Comparison of ENCODE assay signal across 18 cellular contexts in genomic region chr22:22372063-22372462, GRCh38.
"Had no signal": no experiment of that assay in that cellular context is flagged by ENCODE, and none has a peak within 500 bp of the region (broad histone marks: within the 10 kb centered on the region; RNA-seq: fewer than 3 reads in every experiment).

No MANE protein-coding gene starts in this region.

- DNase-seq: colonic mucosa; dermis blood vessel endothelial cell; foreskin keratinocyte; head of caudate nucleus; hippocampal formation; kidney glomerular epithelial cell; mammary epithelial cell; naive thymus-derived CD8-positive, alpha-beta T cell; ovary; sigmoid colon; stimulated activated CD4-positive, alpha-beta T cell treated with anti-CD3 and anti-CD28 coated beads, Interleukin-12 subunit alpha, Interleukin-12 subunit beta, amount 100 ng/mL, for 4 hours; stimulated activated naive CD8-positive, alpha-beta T cell treated with anti-CD3 and anti-CD28 coated beads, Interleukin-15, Interleukin-2, amounts not matched to agents 100 U/mL and 50 U/mL, for 24 hours; upper lobe of right lung had no signal

- H3K9me3 Mint-ChIP-seq: naive thymus-derived CD8-positive, alpha-beta T cell; neural crest cell had no signal

- H3K36me3 ChIP-seq: colonic mucosa, ovary, right atrium auricular region, sigmoid colon, suprapubic skin, tibial nerve, upper lobe of right lung had no signal

- H3K4me3 Mint-ChIP-seq: naive thymus-derived CD8-positive, alpha-beta T cell; neural crest cell had no signal

- H3K36me3 Mint-ChIP-seq: naive thymus-derived CD8-positive, alpha-beta T cell had no signal

- H3K4me1 ChIP-seq: colonic mucosa, foreskin keratinocyte, right atrium auricular region, sigmoid colon, suprapubic skin, upper lobe of right lung had no signal

- H3K27me3 ChIP-seq: colonic mucosa, ovary, right atrium auricular region had no signal

- H3K27ac Mint-ChIP-seq: naive thymus-derived CD8-positive, alpha-beta T cell had no signal

- H3K27ac ChIP-seq: colonic mucosa, foreskin keratinocyte, ovary, right atrium auricular region, sigmoid colon, skin epidermis, suprapubic skin, tibial nerve, upper lobe of right lung had no signal

- H3K4me3 ChIP-seq: colonic mucosa, ovary, right atrium auricular region, sigmoid colon, skin epidermis, suprapubic skin, tibial nerve, upper lobe of right lung had no signal

- ATAC-seq: foreskin keratinocyte; naive thymus-derived CD8-positive, alpha-beta T cell; stimulated activated naive CD8-positive, alpha-beta T cell treated with anti-CD3 and anti-CD28 coated beads, Interleukin-15, Interleukin-2, amounts not matched to agents 100 U/mL and 50 U/mL, for 24 hours; upper lobe of right lung had no signal

- H3K9me3 ChIP-seq: colonic mucosa, ovary, right atrium auricular region, sigmoid colon, suprapubic skin, tibial nerve, upper lobe of right lung had no signal
